Comparison of ENCODE assay signal across 9 cellular contexts in genomic region chr12:65742481-65742971, GRCh38.
DNase-seq lines count a peak whose midpoint lies in the region; ATAC-seq and TF ChIP-seq lines count a peak whose summit lies in the region.
"Had no signal": no experiment of that assay in that cellular context is flagged by ENCODE, and none has a peak within 500 bp of the region (broad histone marks: within the 10 kb centered on the region; RNA-seq: fewer than 3 reads in every experiment).

No MANE protein-coding gene starts in this region.

- TF ChIP-seq CTCF in Peyer's patch (IDR thresholded peaks at IDR 0.05) = no peak
- TF ChIP-seq CTCF in neural cell (IDR thresholded peaks at IDR 0.05; ENCODE audit: poor library complexity, severe bottlenecking) = no peak
- no peak for TF ChIP-seq CTCF in GM13977 (IDR thresholded peaks at IDR 0.05; ENCODE audit: extremely low read depth, insufficient read depth, missing control alignments)

- TF ChIP-seq POLR2A in Peyer's patch (IDR thresholded peaks at IDR 0.05) = no peak

- no peak for TF ChIP-seq RAD21 in neural cell (conservative IDR thresholded peaks at IDR 0.05)

- no peak overlapping the region for H2AFZ ChIP-seq in neural cell (ENCODE audit: low read depth, low read length)

- H3K4me3 ChIP-seq in Peyer's patch = peak overlapping the region in 3 of 4 donors; percentile 27 to 62 (median 58)
- peak overlapping the region; percentile 93 for H3K4me3 ChIP-seq in neural cell (ENCODE audit: low read length)

- no peaks in the 10 kb centered on the region for H3F3A ChIP-seq in neural cell (ENCODE audit: insufficient read depth, low read length, poor library complexity, severe bottlenecking)

- H3K27me3 ChIP-seq in Peyer's patch = peaks cover 0 to 5% of the 10 kb centered on the region in 2 donors
- H3K27me3 ChIP-seq in neural cell (ENCODE audit: insufficient read depth, low read depth, low read length) = peaks cover 31% of the 10 kb centered on the region

- H3K4me2 ChIP-seq in neural cell (ENCODE audit: low read length) = no peak overlapping the region
- H3K4me2 ChIP-seq: KMS-11 had no signal

- H3K9me3 ChIP-seq in Peyer's patch (no peaks in the 10 kb centered on the region), neural cell (ENCODE audit: low read length) (no peaks in the 10 kb centered on the region)

- no peak overlapping the region for H3K27ac ChIP-seq in Peyer's patch
- H3K27ac ChIP-seq in neural cell (ENCODE audit: low read length) = no peak overlapping the region
- H3K27ac ChIP-seq: KMS-11 had no signal

- peak; percentile 27 for ATAC-seq in esophagus mucosa

- DNase-seq in AG08396 (ENCODE audit: low spot score) (peak; percentile 77), Peyer's patch (no peak), COLO668 (lab: John Stamatoyannopoulos, UW; ENCODE audit: unreplicated experiment) (no peak), NCI-H2171 (lab: John Stamatoyannopoulos, UW) (no peak), GM13977 (ENCODE audit: low spot score) (no peak), NCI-H2029 treated with DMSO at 0.1 percent for 48 hours (lab: John Stamatoyannopoulos, UW) (no peak)

- TF ChIP-seq EP300 in neural cell (conservative IDR thresholded peaks at IDR 0.05; ENCODE audit: poor library complexity, severe bottlenecking) = no peak

- H3K4me1 ChIP-seq in Peyer's patch = peaks cover 0 to 12% (median 0%) of the 10 kb centered on the region in 4 donors

- H4K20me1 ChIP-seq in neural cell (ENCODE audit: insufficient read depth) = no peaks in the 10 kb centered on the region

- in situ Hi-C loops in GM13977 (cut with MboI; ENCODE audit: low pct_unique_long_range_greater_than_20kb, low sequenced_read_pairs, unreplicated experiment) = no loop called here

- no peaks in the 10 kb centered on the region for H3K9me2 ChIP-seq in neural cell (ENCODE audit: insufficient read depth, low read length)

- H3K36me3 ChIP-seq in Peyer's patch = no peaks in the 10 kb centered on the region
- H3K36me3 ChIP-seq in neural cell (ENCODE audit: insufficient read depth, low read length) = no peaks in the 10 kb centered on the region

- H3K9ac ChIP-seq in neural cell (ENCODE audit: low read length) = peak overlapping the region; percentile 34
- H3K9ac ChIP-seq: KMS-11 had no signal

- no peaks in the 10 kb centered on the region for H3K79me2 ChIP-seq in neural cell (replicated peaks; ENCODE audit: insufficient read depth, low read length)

TF ChIP-seq in neural cell, 6 proteins besides CTCF, POLR2A, EP300 and RAD21:
- TF ChIP-seq EZH2 (IDR thresholded peaks at IDR 0.05; ENCODE audit: borderline replicate concordance, insufficient read depth, low read length, poor library complexity, severe bottlenecking) = no peak
- TF ChIP-seq, protein P1, sequence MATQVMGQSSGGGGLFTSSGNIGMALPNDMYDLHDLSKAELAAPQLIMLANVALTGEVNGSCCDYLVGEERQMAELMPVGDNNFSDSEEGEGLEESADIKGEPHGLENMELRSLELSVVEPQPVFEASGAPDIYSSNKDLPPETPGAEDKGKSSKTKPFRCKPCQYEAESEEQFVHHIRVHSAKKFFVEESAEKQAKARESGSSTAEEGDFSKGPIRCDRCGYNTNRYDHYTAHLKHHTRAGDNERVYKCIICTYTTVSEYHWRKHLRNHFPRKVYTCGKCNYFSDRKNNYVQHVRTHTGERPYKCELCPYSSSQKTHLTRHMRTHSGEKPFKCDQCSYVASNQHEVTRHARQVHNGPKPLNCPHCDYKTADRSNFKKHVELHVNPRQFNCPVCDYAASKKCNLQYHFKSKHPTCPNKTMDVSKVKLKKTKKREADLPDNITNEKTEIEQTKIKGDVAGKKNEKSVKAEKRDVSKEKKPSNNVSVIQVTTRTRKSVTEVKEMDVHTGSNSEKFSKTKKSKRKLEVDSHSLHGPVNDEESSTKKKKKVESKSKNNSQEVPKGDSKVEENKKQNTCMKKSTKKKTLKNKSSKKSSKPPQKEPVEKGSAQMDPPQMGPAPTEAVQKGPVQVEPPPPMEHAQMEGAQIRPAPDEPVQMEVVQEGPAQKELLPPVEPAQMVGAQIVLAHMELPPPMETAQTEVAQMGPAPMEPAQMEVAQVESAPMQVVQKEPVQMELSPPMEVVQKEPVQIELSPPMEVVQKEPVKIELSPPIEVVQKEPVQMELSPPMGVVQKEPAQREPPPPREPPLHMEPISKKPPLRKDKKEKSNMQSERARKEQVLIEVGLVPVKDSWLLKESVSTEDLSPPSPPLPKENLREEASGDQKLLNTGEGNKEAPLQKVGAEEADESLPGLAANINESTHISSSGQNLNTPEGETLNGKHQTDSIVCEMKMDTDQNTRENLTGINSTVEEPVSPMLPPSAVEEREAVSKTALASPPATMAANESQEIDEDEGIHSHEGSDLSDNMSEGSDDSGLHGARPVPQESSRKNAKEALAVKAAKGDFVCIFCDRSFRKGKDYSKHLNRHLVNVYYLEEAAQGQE (IDR thresholded peaks at IDR 0.05; ENCODE audit: borderline replicate concordance) = no peak
- TF ChIP-seq MXI1 (conservative IDR thresholded peaks at IDR 0.05; ENCODE audit: poor library complexity, severe bottlenecking) = no peak
- TF ChIP-seq SMC3 (conservative IDR thresholded peaks at IDR 0.05; ENCODE audit: poor library complexity) = no peak
- no peak for TF ChIP-seq TAF1 (IDR thresholded peaks at IDR 0.05; ENCODE audit: low read depth)
- no peak for TF ChIP-seq POLR2AphosphoS5 (IDR thresholded peaks at IDR 0.05)
